ENCODE assay signal across 8 cellular contexts in genomic region chr22:50525991-50526848, GRCh38. TPM values are rescaled to one million over a fixed set of nuclear protein-coding genes. Genes with fewer than 3 reads are reported as not detected.
DNase-seq lines count a peak whose midpoint lies in the region; ATAC-seq and TF ChIP-seq lines count a peak whose summit lies in the region.

No MANE protein-coding gene starts in this region.

- H3K36me3 Mint-ChIP-seq in Caco-2 (ENCODE audit: insufficient read depth, unreplicated experiment): peaks cover 48% of the 10 kb centered on the region
- H3K36me3 Mint-ChIP-seq in natural killer cell treated with Interleukin-12 subunit alpha and Interleukin-12 subunit beta and Interleukin-15 and Interleukin-18, amount 100 ng/mL, for 72 hours: no peaks in the 10 kb centered on the region

- H3K27ac ChIP-seq in Peyer's patch (peak overlapping the region; percentile 93 to 100 (median 97)), stomach (peak overlapping the region; percentile 92 to 98 (median 94))

- CTCF ChIA-PET in Caco-2 (lab: Charles Lee): interaction anchor here (0.6 to 3.2 kb wide), 23 partner anchors 8 to 416 kb away, joined by 3 to 43 read pairs (median 4); partner anchors contain the start of genes ARSA, CHKB, KLHDC7B and LMF2

- TF ChIP-seq EP300 in stomach (IDR thresholded peaks at IDR 0.05): no peak

- H3K4me1 Mint-ChIP-seq in Caco-2 (ENCODE audit: low read depth, unreplicated experiment): peaks cover 14% of the 10 kb centered on the region
- H3K4me1 Mint-ChIP-seq in natural killer cell treated with Interleukin-12 subunit alpha and Interleukin-12 subunit beta and Interleukin-15 and Interleukin-18, amount 100 ng/mL, for 72 hours (ENCODE audit: low read depth in 2 of 2): peaks cover 29 to 34% of the 10 kb centered on the region in 2 donors

- H3K4me3 ChIP-seq in Caco-2 (ENCODE audit: low read depth, low read length) (peak overlapping the region; percentile 87), Peyer's patch (peak overlapping the region; percentile 74 to 82 (median 78)), fibroblast of mammary gland (ENCODE audit: control insufficient read depth, low read depth, low read length) (peak overlapping the region; percentile 48), stomach (peak overlapping the region; percentile 63 to 86 (median 80))

- POLR2A ChIA-PET in Caco-2 (lab: Charles Lee): interaction anchor here (0.6 to 2.5 kb wide), 12 partner anchors 12 to 219 kb away, joined by 3 to 71 read pairs (median 4); partner anchors contain the start of genes ADM2, KLHDC7B, LMF2 and NCAPH2

- H3K4me1 ChIP-seq in Caco-2 (peaks cover 20% of the 10 kb centered on the region), Peyer's patch (peaks cover 6 to 59% (median 22%) of the 10 kb centered on the region in 4 donors), stomach (peaks cover 51 to 72% (median 70%) of the 10 kb centered on the region in 4 donors)

- intact Hi-C loops in Caco-2 (cut with micrococcal nuclease; ENCODE audit: unreplicated experiment) (loop anchor here (5.0 kb wide), 1 partner anchor 56 kb away; the partner anchor contains the start of gene CHKB), stomach (cut with DNase I; ENCODE audit: low total_unique reads) (no loop called here)

- no peaks in the 10 kb centered on the region for H3K9me3 ChIP-seq in Caco-2
- no peaks in the 10 kb centered on the region for H3K9me3 ChIP-seq in Peyer's patch
- no peaks in the 10 kb centered on the region for H3K9me3 ChIP-seq in stomach

- DNase-seq in Caco-2: peak; percentile 83
- DNase-seq in HK-2 (ENCODE audit: unreplicated experiment): peak; percentile 77
- DNase-seq in Peyer's patch: peak; percentile 84 to 93 (median 89)
- DNase-seq in activated T-helper 1 cell treated with anti-CD3 and anti-CD28 coated beads, Interleukin-2, amount 50 U/mL, for 16 hours (ENCODE audit: low read depth in 1 of 2, low spot score in 1 of 2): peak; percentile 51 to 72
- DNase-seq in fibroblast of mammary gland (ENCODE audit: low read depth): peak; percentile 59
- peak; percentile 93 for DNase-seq in natural killer cell treated with Interleukin-12 subunit alpha and Interleukin-12 subunit beta and Interleukin-15 and Interleukin-18, amount 100 ng/mL, for 72 hours (ENCODE audit: low spot score)
- peak; percentile 83 for DNase-seq in stomach

- H3K9me3 Mint-ChIP-seq in Caco-2 (ENCODE audit: unreplicated experiment): no peaks in the 10 kb centered on the region
- H3K9me3 Mint-ChIP-seq in natural killer cell treated with Interleukin-12 subunit alpha and Interleukin-12 subunit beta and Interleukin-15 and Interleukin-18, amount 100 ng/mL, for 72 hours: no peaks in the 10 kb centered on the region

- peak in 1 of 2 experiments; percentile 32 for TF ChIP-seq CTCF in Caco-2 (IDR thresholded peaks at IDR 0.05; ENCODE audit: insufficient read depth in 1 of 2, low read depth in 1 of 2, low read length in 1 of 2, severe bottlenecking in 1 of 2, unreplicated experiment in 1 of 2)
- peak; percentile 65 to 95 (median 74) for TF ChIP-seq CTCF in Peyer's patch (IDR thresholded peaks at IDR 0.05)
- TF ChIP-seq CTCF in fibroblast of mammary gland (conservative IDR thresholded peaks at IDR 0.05; ENCODE audit: control insufficient read depth, insufficient read depth, low read depth, low read length): no peak
- TF ChIP-seq CTCF in stomach (IDR thresholded peaks at IDR 0.05): peak in 5 of 7 experiments; percentile 8 to 74 (median 54)

- 0 to 5% (median 1%) methylated on average over 4 to 92 of the region's 93 CpGs for WGBS in stomach, 5 donors

- peak overlapping the region; percentile 91 for H3K27ac Mint-ChIP-seq in Caco-2 (ENCODE audit: unreplicated experiment)
- peak overlapping the region; percentile 93 to 95 for H3K27ac Mint-ChIP-seq in natural killer cell treated with Interleukin-12 subunit alpha and Interleukin-12 subunit beta and Interleukin-15 and Interleukin-18, amount 100 ng/mL, for 72 hours

- H3K27me3 Mint-ChIP-seq in Caco-2 (ENCODE audit: insufficient read depth, unreplicated experiment): no peaks in the 10 kb centered on the region
- H3K27me3 Mint-ChIP-seq in natural killer cell treated with Interleukin-12 subunit alpha and Interleukin-12 subunit beta and Interleukin-15 and Interleukin-18, amount 100 ng/mL, for 72 hours: no peaks in the 10 kb centered on the region

- peak overlapping the region; percentile 89 for H3K4me3 Mint-ChIP-seq in Caco-2 (ENCODE audit: unreplicated experiment)
- peak overlapping the region; percentile 88 for H3K4me3 Mint-ChIP-seq in natural killer cell treated with Interleukin-12 subunit alpha and Interleukin-12 subunit beta and Interleukin-15 and Interleukin-18, amount 100 ng/mL, for 72 hours

- H3K36me3 ChIP-seq in Caco-2 (ENCODE audit: control insufficient read depth, insufficient read depth, low read length) (no peaks in the 10 kb centered on the region), Peyer's patch (peaks cover 0 to 29% (median 0%) of the 10 kb centered on the region in 3 donors), stomach (peaks cover 24 to 31% (median 30%) of the 10 kb centered on the region in 4 donors)

- peak in 1 of 2 donors; percentile 36 for TF ChIP-seq POLR2A in Peyer's patch (IDR thresholded peaks at IDR 0.05)
- no peak for TF ChIP-seq POLR2A in stomach (IDR thresholded peaks at IDR 0.05)

- ATAC-seq in GM19455 (IDR thresholded peaks at IDR 0.05; ENCODE audit: unreplicated experiment): peak; percentile 33
- ATAC-seq in natural killer cell treated with Interleukin-12 subunit alpha and Interleukin-12 subunit beta and Interleukin-15 and Interleukin-18, amount 100 ng/mL, for 72 hours: peak; percentile 59 to 72

- BruUV-seq in Caco-2 (replicated peaks; lab: Mats Ljungman, UMichigan): no TSS peak

- H3K27me3 ChIP-seq in Caco-2 (replicated peaks; ENCODE audit: control insufficient read depth, insufficient read depth, low read length) (no peaks in the 10 kb centered on the region), Peyer's patch (no peaks in the 10 kb centered on the region), stomach (peaks cover 0 to 21% (median 0%) of the 10 kb centered on the region in 3 donors)

RNA-seq across cellular contexts. Expression of gene SCO2, which starts 0.8 kb away (rescaled TPM):
- total RNA-seq in Caco-2 (2022) (3.0 and 6.5 TPM in 2 replicates), Peyer's patch (1 to 10 TPM in 3 of 4 donors, not detected in 1; 1.2 to 6.3 (median 4.5) TPM), stomach (not detected)
- total RNA-seq in natural killer cell treated with Interleukin-12 subunit alpha and Interleukin-12 subunit beta and Interleukin-15 and Interleukin-18, amount 100 ng/mL, for 72 hours: 10 to 100 TPM; 13.1 to 18.5 TPM
- 1 to 10 TPM in 2 of 3 donors, under 1 TPM in 1; 0.92 to 7.5 (median 1.9) TPM for polyA plus RNA-seq in stomach

RNA-seq across cellular contexts. Expression of gene TYMP, which starts 3.6 kb away (rescaled TPM):
- 3.7 and 3.9 TPM in 2 replicates for total RNA-seq in Caco-2 (2022)
- total RNA-seq in Peyer's patch: 10 to 100 TPM; 53.5 to 93.9 (median 88.3) TPM
- 100 to 1,000 TPM; 164 to 234 TPM for total RNA-seq in natural killer cell treated with Interleukin-12 subunit alpha and Interleukin-12 subunit beta and Interleukin-15 and Interleukin-18, amount 100 ng/mL, for 72 hours
- 100 to 1,000 TPM in 2 of 5 donors, 10 to 100 TPM in 3; 14.3 to 146 (median 78.8) TPM for total RNA-seq in stomach
- 100 to 1,000 TPM in 1 of 3 donors, 10 to 100 TPM in 2; 46.3 to 162 (median 61.6) TPM for polyA plus RNA-seq in stomach

RNA-seq across cellular contexts. Expression of gene NCAPH2, which starts 18.2 kb away (rescaled TPM):
- total RNA-seq in Caco-2 (2022) (84.3 and 88.9 TPM in 2 replicates), Peyer's patch (10 to 100 TPM; 34.0 to 85.8 (median 41.2) TPM), stomach (10 to 100 TPM; 12.9 to 34.8 (median 23.2) TPM)
- total RNA-seq in natural killer cell treated with Interleukin-12 subunit alpha and Interleukin-12 subunit beta and Interleukin-15 and Interleukin-18, amount 100 ng/mL, for 72 hours: 100 to 1,000 TPM; 105 to 156 TPM
- 10 to 100 TPM; 34.5 to 47.9 (median 38.4) TPM for polyA plus RNA-seq in stomach

RNA-seq across cellular contexts. Expression of gene LMF2, which starts 18.7 kb away (rescaled TPM):
- total RNA-seq in Caco-2 (2022): 68.8 and 77.1 TPM in 2 replicates
- total RNA-seq in Peyer's patch: 10 to 100 TPM; 68.5 to 94.9 (median 83.3) TPM
- total RNA-seq in natural killer cell treated with Interleukin-12 subunit alpha and Interleukin-12 subunit beta and Interleukin-15 and Interleukin-18, amount 100 ng/mL, for 72 hours: 100 to 1,000 TPM in 1 of 2 donors, 10 to 100 TPM in 1; 97.8 to 149 TPM
- total RNA-seq in stomach: 100 to 1,000 TPM in 1 of 5 donors, 10 to 100 TPM in 4; 11.9 to 212 (median 58.5) TPM
- 10 to 100 TPM; 13.1 to 73.4 (median 25.6) TPM for polyA plus RNA-seq in stomach

RNA-seq across cellular contexts. Expression of gene KLHDC7B, which starts 19.5 kb away (rescaled TPM):
- total RNA-seq in Caco-2 (2022) (1.1 and 2.0 TPM in 2 replicates), Peyer's patch (1 to 10 TPM in 1 of 4 donors, not detected in 3; 1.1 TPM), stomach (not detected)
- 10 to 100 TPM in 1 of 2 donors, 1 to 10 TPM in 1; 6.5 to 15.2 TPM for total RNA-seq in natural killer cell treated with Interleukin-12 subunit alpha and Interleukin-12 subunit beta and Interleukin-15 and Interleukin-18, amount 100 ng/mL, for 72 hours
- polyA plus RNA-seq in stomach: under 1 TPM in 2 of 3 donors, not detected in 1; 0.25 to 0.46 TPM

Comparison
In these comparisons a context has a peak if more than half of its experiments do, and no peak if none do; other contexts are left out.
1. Peak in every context shown above with its lines: DNase-seq, ATAC-seq, H3K4me3 ChIP-seq and H3K27ac ChIP-seq.